In the genomic region with DNA sequence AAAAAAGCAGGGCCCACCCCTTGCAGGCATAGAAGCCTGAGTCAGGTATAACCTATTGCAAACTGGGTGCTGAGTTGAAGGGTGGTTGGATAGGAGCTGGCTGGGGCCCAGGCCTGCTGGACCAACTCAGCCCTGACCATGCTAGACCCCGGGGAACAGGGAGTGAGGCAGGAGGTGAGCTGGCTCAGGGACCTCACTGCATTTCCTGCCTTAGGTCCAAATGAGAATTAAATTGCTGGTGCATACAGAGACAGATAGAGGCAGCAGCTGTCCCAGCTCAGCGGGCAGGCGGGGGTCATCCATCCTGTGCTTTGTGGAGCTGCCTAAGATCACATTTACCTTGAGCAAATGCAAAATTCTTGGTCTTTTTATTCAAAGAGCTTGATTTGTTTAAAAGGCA, we compare ENCODE assay signal across 1 cellular context.
TF ChIP-seq lines count a peak whose summit lies in the region.

No MANE protein-coding gene starts in this region.

TF ChIP-seq in H1, 55 proteins besides CTCF, POLR2A, EP300 and RAD21 (continued from another document):
- TF ChIP-seq EGR1 (IDR thresholded peaks at IDR 0.05; ENCODE audit: borderline replicate concordance, low read depth, low read length): no peak
